In the genomic region with DNA sequence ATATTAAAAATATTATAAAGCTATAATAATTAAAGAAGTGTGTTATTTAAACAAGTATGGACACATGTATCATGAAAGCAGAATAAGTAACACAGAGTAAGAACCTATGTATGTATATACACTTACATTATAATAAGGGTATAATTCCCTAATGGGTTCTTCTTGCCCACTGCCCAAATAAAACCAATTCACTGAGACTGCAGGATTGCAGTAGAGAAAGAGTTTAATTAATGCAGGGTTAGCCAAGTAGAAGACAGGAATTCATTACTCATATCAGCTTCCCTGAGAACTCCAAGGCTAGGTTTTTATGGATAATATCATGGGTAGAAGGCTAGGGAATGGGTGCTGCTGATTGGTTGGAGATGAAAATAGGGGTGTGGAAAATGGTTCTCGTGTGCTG, we compare ENCODE assay signal across 28 cellular contexts.
"Had no signal": no experiment of that assay in that cellular context is flagged by ENCODE, and none has a peak within 500 bp of the region (broad histone marks: within the 10 kb centered on the region; RNA-seq: fewer than 3 reads in every experiment).

No MANE protein-coding gene starts in this region.

- H3K4me1 Mint-ChIP-seq: stimulated activated effector memory CD8-positive, alpha-beta T cell treated with anti-CD3 and anti-CD28 coated beads, Interleukin-12 subunit alpha, Interleukin-12 subunit beta, amount 100 ng/mL, for 72 hours; stimulated activated naive CD8-positive, alpha-beta T cell treated with anti-CD3 and anti-CD28 coated beads, Interleukin-15, amount 100 ng/mL, for 72 hours had no signal

- H3K9me3 ChIP-seq: testis, thyroid gland had no signal

- H3K36me3 Mint-ChIP-seq: stimulated activated effector memory CD8-positive, alpha-beta T cell treated with anti-CD3 and anti-CD28 coated beads, Interleukin-12 subunit alpha, Interleukin-12 subunit beta, amount 100 ng/mL, for 72 hours; type B pancreatic cell had no signal

- H3K27ac Mint-ChIP-seq: stimulated activated effector memory CD8-positive, alpha-beta T cell treated with anti-CD3 and anti-CD28 coated beads, Interleukin-12 subunit alpha, Interleukin-12 subunit beta, amount 100 ng/mL, for 72 hours; stimulated activated memory B cell treated with anti-CD40 and anti-IgM and Interleukin-4, amounts not matched to agents 10 μg/mL and 1 μg/mL and 100 μg/mL, for 72 hours; stimulated activated naive B cell treated with anti-CD40 and anti-IgM and Interleukin-4, amounts not matched to agents 10 μg/mL and 1 μg/mL and 100 μg/mL, for 72 hours; stimulated activated naive CD8-positive, alpha-beta T cell treated with anti-CD3 and anti-CD28 coated beads, Interleukin-15, Interleukin-2, amounts not matched to agents 100 ng/mL and 50 ng/mL, for 24 hours; type B pancreatic cell had no signal

- H3K27me3 Mint-ChIP-seq: stimulated activated memory B cell treated with anti-CD40 and anti-IgM and Interleukin-4, amounts not matched to agents 10 μg/mL and 1 μg/mL and 100 μg/mL, for 72 hours; stimulated activated naive B cell treated with anti-CD40 and anti-IgM and Interleukin-4, amounts not matched to agents 10 μg/mL and 1 μg/mL and 100 μg/mL, for 72 hours; stimulated activated naive CD8-positive, alpha-beta T cell treated with anti-CD3 and anti-CD28 coated beads, Interleukin-15, amount 100 ng/mL, for 72 hours; stimulated activated naive CD8-positive, alpha-beta T cell treated with anti-CD3 and anti-CD28 coated beads, Interleukin-15, Interleukin-2, amounts not matched to agents 100 ng/mL and 50 ng/mL, for 24 hours; type B pancreatic cell had no signal

- H3K4me3 ChIP-seq: stomach, suprapubic skin, testis, thoracic aorta, thyroid gland, tibial artery, tibial nerve, transverse colon, upper lobe of left lung, upper lobe of right lung, uterus, vagina had no signal

- H3K4me1 ChIP-seq: stomach, suprapubic skin, testis, thyroid gland, tibial artery, tibial nerve, transverse colon, upper lobe of left lung, upper lobe of right lung, uterus, vagina had no signal

- H3K4me3 Mint-ChIP-seq: stimulated activated effector memory CD8-positive, alpha-beta T cell treated with anti-CD3 and anti-CD28 coated beads, Interleukin-12 subunit alpha, Interleukin-12 subunit beta, amount 100 ng/mL, for 72 hours; stimulated activated memory B cell treated with anti-CD40 and anti-IgM and Interleukin-4, amounts not matched to agents 10 μg/mL and 1 μg/mL and 100 μg/mL, for 72 hours; stimulated activated naive B cell treated with anti-CD40 and anti-IgM and Interleukin-4, amounts not matched to agents 10 μg/mL and 1 μg/mL and 100 μg/mL, for 72 hours; stimulated activated naive CD8-positive, alpha-beta T cell treated with anti-CD3 and anti-CD28 coated beads, Interleukin-15, amount 100 ng/mL, for 72 hours; stimulated activated naive CD8-positive, alpha-beta T cell treated with anti-CD3 and anti-CD28 coated beads, Interleukin-15, Interleukin-2, amounts not matched to agents 100 ng/mL and 50 ng/mL, for 24 hours; type B pancreatic cell had no signal

- H3K27me3 ChIP-seq: stomach, suprapubic skin, testis, thyroid gland, tibial artery, tibial nerve, transverse colon, upper lobe of left lung, upper lobe of right lung, uterus, vagina had no signal

- ATAC-seq: stimulated activated effector memory CD8-positive, alpha-beta T cell treated with anti-CD3 and anti-CD28 coated beads, Interleukin-12 subunit alpha, Interleukin-12 subunit beta, amount 100 ng/mL, for 72 hours; stimulated activated memory B cell treated with anti-CD40 and anti-IgM and Interleukin-4, amounts not matched to agents 10 μg/mL and 1 μg/mL and 100 μg/mL, for 72 hours; stimulated activated naive B cell treated with anti-CD40 and anti-IgM and Interleukin-4, amounts not matched to agents 10 μg/mL and 1 μg/mL and 100 μg/mL, for 72 hours; stimulated activated naive CD8-positive, alpha-beta T cell treated with anti-CD3 and anti-CD28 coated beads, Interleukin-15, amount 100 ng/mL, for 72 hours; stimulated activated naive CD8-positive, alpha-beta T cell treated with anti-CD3 and anti-CD28 coated beads, Interleukin-15, Interleukin-2, amounts not matched to agents 100 U/mL and 50 U/mL, for 24 hours; upper lobe of right lung had no signal

- H3K36me3 ChIP-seq: stomach, suprapubic skin, thoracic aorta, thyroid gland, tibial artery, tibial nerve, transverse colon, upper lobe of left lung, upper lobe of right lung, uterus, vagina had no signal

- DNase-seq: stimulated activated CD4-positive, alpha-beta T cell treated with anti-CD3 and anti-CD28 coated beads, Interleukin-2, amount 100 ng/mL, for 48 hours; stimulated activated CD4-positive, alpha-beta T cell treated with anti-CD3 and anti-CD28 coated beads, Interleukin-4, amount 100 ng/mL, for 1 hour; stimulated activated CD4-positive, alpha-beta T cell treated with anti-CD3 and anti-CD28 coated beads, Interleukin-4, amount 100 ng/mL, for 24 hours; stimulated activated CD4-positive, alpha-beta T cell treated with anti-CD3 and anti-CD28 coated beads, Interleukin-4, amount 100 ng/mL, for 4 hours; stimulated activated CD8-positive, alpha-beta memory T cell treated with anti-CD3 and anti-CD28 coated beads, Interleukin-4, amount 100 ng/mL, for 48 hours; stimulated activated naive B cell treated with anti-CD40 and anti-IgM and Interleukin-4, amounts not matched to agents 10 μg/mL and 1 μg/mL and 100 μg/mL, for 72 hours; stimulated activated naive CD4-positive, alpha-beta T cell; stimulated activated naive CD4-positive, alpha-beta T cell treated with Interleukin-2 at 50 U/mL for 16 hours; stimulated activated naive CD8-positive, alpha-beta T cell treated with anti-CD3 and anti-CD28 coated beads, Interleukin-15, amount 100 ng/mL, for 72 hours; stimulated activated naive CD8-positive, alpha-beta T cell treated with anti-CD3 and anti-CD28 coated beads, Interleukin-15, Interleukin-2, amounts not matched to agents 100 U/mL and 50 U/mL, for 24 hours; stomach; substantia nigra; testis; thyroid gland; tibial artery; transverse colon; trophoblast cell; upper lobe of left lung; upper lobe of right lung; uterus had no signal

- H3K27ac ChIP-seq: stomach, suprapubic skin, testis, thoracic aorta, thyroid gland, tibial artery, tibial nerve, transverse colon, upper lobe of left lung, upper lobe of right lung, uterus, vagina had no signal
